Comparison of ENCODE assay signal across 8 cellular contexts in the genomic region with DNA sequence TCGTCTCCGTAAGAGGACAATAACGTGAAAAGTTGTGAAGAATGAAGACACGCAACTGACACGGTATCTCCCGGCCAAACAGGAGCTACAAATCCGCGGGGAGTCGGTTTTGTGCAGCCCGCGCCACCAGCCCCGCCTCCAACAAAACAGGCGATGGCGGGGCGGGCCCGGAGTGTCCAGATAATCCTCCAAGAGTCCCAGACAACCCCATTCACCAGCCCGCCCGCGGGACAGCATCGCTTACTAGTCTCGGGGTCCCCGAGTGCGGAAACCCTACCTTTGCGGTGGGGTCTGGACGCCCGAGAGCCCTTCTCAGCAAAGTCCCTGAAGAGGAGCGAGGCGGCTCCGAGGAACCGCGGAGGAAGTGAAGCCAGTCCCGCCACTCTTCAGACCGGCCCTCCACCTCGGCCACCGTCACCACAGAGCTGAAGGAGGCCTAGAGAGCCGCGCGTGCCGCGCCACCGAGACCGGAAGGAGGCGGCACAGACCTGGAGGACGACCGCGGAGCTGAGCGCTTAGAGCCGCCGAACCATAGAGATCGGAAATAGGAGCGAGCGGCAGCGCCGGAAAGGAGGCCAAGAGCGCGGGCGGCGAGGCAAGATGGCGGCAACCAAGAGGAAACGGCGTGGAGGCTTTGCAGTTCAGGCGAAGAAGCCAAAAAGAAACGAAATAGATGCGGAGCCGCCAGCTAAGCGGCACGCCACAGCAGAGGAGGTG. TPM values are rescaled to one million over a fixed set of nuclear protein-coding genes. Genes with fewer than 3 reads are reported as not detected.
DNase-seq lines count a peak whose midpoint lies in the region; ATAC-seq, FAIRE-seq and TF ChIP-seq lines count a peak whose summit lies in the region.

A gene with protein sequence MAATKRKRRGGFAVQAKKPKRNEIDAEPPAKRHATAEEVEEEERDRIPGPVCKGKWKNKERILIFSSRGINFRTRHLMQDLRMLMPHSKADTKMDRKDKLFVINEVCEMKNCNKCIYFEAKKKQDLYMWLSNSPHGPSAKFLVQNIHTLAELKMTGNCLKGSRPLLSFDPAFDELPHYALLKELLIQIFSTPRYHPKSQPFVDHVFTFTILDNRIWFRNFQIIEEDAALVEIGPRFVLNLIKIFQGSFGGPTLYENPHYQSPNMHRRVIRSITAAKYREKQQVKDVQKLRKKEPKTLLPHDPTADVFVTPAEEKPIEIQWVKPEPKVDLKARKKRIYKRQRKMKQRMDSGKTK (plus strand): TSS at position 573 of the 717 bp plus-strand sequence. CDS start 28 bp downstream, at position 601.
A gene with protein sequence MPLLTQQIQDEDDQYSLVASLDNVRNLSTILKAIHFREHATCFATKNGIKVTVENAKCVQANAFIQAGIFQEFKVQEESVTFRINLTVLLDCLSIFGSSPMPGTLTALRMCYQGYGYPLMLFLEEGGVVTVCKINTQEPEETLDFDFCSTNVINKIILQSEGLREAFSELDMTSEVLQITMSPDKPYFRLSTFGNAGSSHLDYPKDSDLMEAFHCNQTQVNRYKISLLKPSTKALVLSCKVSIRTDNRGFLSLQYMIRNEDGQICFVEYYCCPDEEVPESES (minus strand): TSS at position 366 of the 717 bp plus-strand sequence. CDS start 612 bp downstream, outside the sequence.

- peak; percentile 96 for ATAC-seq in HG02973 (IDR thresholded peaks at IDR 0.05; ENCODE audit: unreplicated experiment)

- H3K36me3 ChIP-seq in right atrium auricular region, result peaks cover 33% of the 10 kb centered on the region

- H3K27ac ChIP-seq in right atrium auricular region, result peak within 1 kb of the TSS; percentile 81 to 88

- peak in 1 of 2 donors; percentile 49 for TF ChIP-seq CTCF in right atrium auricular region (IDR thresholded peaks at IDR 0.05)

- peak; percentile 89 for DNase-seq in GM18507 (ENCODE audit: extremely low spot score, insufficient read length, low read depth)
- peak; percentile 97 to 98 for DNase-seq in NCI-H1930 (lab: John Stamatoyannopoulos, UW)
- DNase-seq in anterior cingulate cortex (lab: John Stamatoyannopoulos, UW), result peak; percentile 74 to 98 (median 95)
- DNase-seq in right atrium auricular region (ENCODE audit: low spot score), result peak; percentile 96
- DNase-seq in pulmonary artery endothelial cell (ENCODE audit: low read depth, low spot score), result peak; percentile 94
- peak; percentile 97 for DNase-seq in urothelium cell line (ENCODE audit: low spot score)

- peak within 1 kb of the TSS; percentile 90 to 95 for H3K4me3 ChIP-seq in right atrium auricular region

- H3K9me3 ChIP-seq in right atrium auricular region, result no peaks in the 10 kb centered on the region

- intact Hi-C loops in T-helper 2 cell treated with Interferon-gamma antibody and Interleukin-4, amounts not matched to agents 100 ng/mL and 5 ng/mL, for 36 hours (cut with micrococcal nuclease), result loop anchor here (1.0 to 5.0 kb wide), 7 partner anchors 9 to 1962 kb away; a partner anchor contains a TSS

- peaks cover 0 to 31% of the 10 kb centered on the region in 2 donors for H3K4me1 ChIP-seq in right atrium auricular region

- FAIRE-seq in GM18507 (lab: Jason Lieb, UNC) (peak; percentile 98), urothelium cell line (lab: Jason Lieb, UNC) (peak; percentile 44)

- H3K27me3 ChIP-seq in right atrium auricular region, result no peaks in the 10 kb centered on the region

RNA-seq across cellular contexts. Expression of the first gene that starts in this region (rescaled TPM):
- total RNA-seq in T-helper 2 cell treated with Interferon-gamma antibody and Interleukin-4, amounts not matched to agents 100 ng/mL and 5 ng/mL, for 36 hours, result 50.1 and 53.8 TPM in 2 replicates
- total RNA-seq in right atrium auricular region, result 10 to 100 TPM in 1 of 2 donors, 1 to 10 TPM in 1; 8.4 to 11.7 TPM
- total RNA-seq in pulmonary artery endothelial cell, result 34.2 and 46.8 TPM in 2 replicates

RNA-seq across cellular contexts. Expression of the second gene that starts in this region (rescaled TPM):
- total RNA-seq in T-helper 2 cell treated with Interferon-gamma antibody and Interleukin-4, amounts not matched to agents 100 ng/mL and 5 ng/mL, for 36 hours, result 28.1 and 32.3 TPM in 2 replicates
- total RNA-seq in right atrium auricular region (10 to 100 TPM; 16.6 to 20.1 TPM), pulmonary artery endothelial cell (32.9 and 35.0 TPM in 2 replicates)

Comparison
In these comparisons a context has a peak if more than half of its experiments do, and no peak if none do; other contexts are left out.
1. Peak in every context shown above with its lines: DNase-seq, ATAC-seq, H3K4me3 ChIP-seq and H3K27ac ChIP-seq.